In genomic region chr16:15950869-15951268, GRCh38 we compare ENCODE assay signal across 9 cellular contexts. TPM values are rescaled to one million over a fixed set of nuclear protein-coding genes. Genes with fewer than 3 reads are reported as not detected.
DNase-seq lines count a peak whose midpoint lies in the region; ATAC-seq and TF ChIP-seq lines count a peak whose summit lies in the region.
"Had no signal": no experiment of that assay in that cellular context is flagged by ENCODE, and none has a peak within 500 bp of the region (broad histone marks: within the 10 kb centered on the region; RNA-seq: fewer than 3 reads in every experiment).

No MANE protein-coding gene starts in this region.

- no peak for TF ChIP-seq CTCF in GM12865 (IDR thresholded peaks at IDR 0.05; ENCODE audit: insufficient read depth, low read depth, low read length, missing control alignments)
- TF ChIP-seq CTCF in fibroblast of pulmonary artery (IDR thresholded peaks at IDR 0.05; ENCODE audit: low read length, missing control alignments) = no peak
- TF ChIP-seq CTCF in gastrocnemius medialis (IDR thresholded peaks at IDR 0.05 in 4 of 5, conservative IDR thresholded peaks at IDR 0.05 in 1 of 5) = no peak

- in situ Hi-C loops in gastrocnemius medialis (cut with MboI; ENCODE audit: low sequenced_read_pairs in 4 of 4) = loop anchor here in 2 of 4 donors (10.0 to 25.0 kb wide), 2 partner anchors 74 to 111 kb away; no protein-coding TSS in a partner anchor

- H3K9ac ChIP-seq in SK-N-MC (ENCODE audit: insufficient read length) = peak overlapping the region; percentile 92

- H3K9me3 ChIP-seq in SK-N-MC (ENCODE audit: low read depth, low read length) = no peaks in the 10 kb centered on the region
- no peaks in the 10 kb centered on the region for H3K9me3 ChIP-seq in gastrocnemius medialis

- H3K36me3 ChIP-seq in SK-N-MC (ENCODE audit: insufficient read depth, low read length) = no peaks in the 10 kb centered on the region
- H3K36me3 ChIP-seq in gastrocnemius medialis = no peaks in the 10 kb centered on the region

- no peak overlapping the region for H3K27ac ChIP-seq in SK-N-MC
- H3K27ac ChIP-seq in gastrocnemius medialis = peak overlapping the region; percentile 91 to 94 (median 92)

- no peaks in the 10 kb centered on the region for H3K27me3 ChIP-seq in gastrocnemius medialis

- TF ChIP-seq POLR2A in gastrocnemius medialis (IDR thresholded peaks at IDR 0.05) = no peak

- H3K4me3 ChIP-seq in GM12865 (ENCODE audit: low read depth, low read length) (peak overlapping the region; percentile 91), SK-N-MC (peak overlapping the region; percentile 85), fibroblast of pulmonary artery (replicated peaks; ENCODE audit: low read depth, low read length) (peak overlapping the region; percentile 82), gastrocnemius medialis (peak overlapping the region; percentile 74 to 93 (median 86))

- no peak for ATAC-seq in gastrocnemius medialis
- no peak for ATAC-seq in GM21529 (IDR thresholded peaks at IDR 0.05; ENCODE audit: unreplicated experiment)

- H3K4me1 ChIP-seq in gastrocnemius medialis = peaks cover 32 to 36% of the 10 kb centered on the region in 2 donors

- intact Hi-C loops in gastrocnemius medialis (cut with DNase I; ENCODE audit: low total_unique reads) = loop anchor here (5.0 kb wide), 1 partner anchor 111 kb away; no protein-coding TSS in a partner anchor

- DNase-seq in GM12865 (ENCODE audit: low read depth) (no peak), SK-N-MC (ENCODE audit: low read depth, low spot score) (no peak), fibroblast of pulmonary artery (ENCODE audit: low read depth) (no peak), gastrocnemius medialis (no peak), dermis blood vessel endothelial cell (no peak), NCI-H2107 treated with DMSO at 0.1 percent for 48 hours (lab: John Stamatoyannopoulos, UW; ENCODE audit: unreplicated experiment) (no peak), SIG-M5 treated with dmso at 0.1 percent for 504 hours (lab: John Stamatoyannopoulos, UW; ENCODE audit: unreplicated experiment) (no peak)
- DNase-seq: T1000 had no signal

RNA-seq across cellular contexts. Expression of gene ABCC1, which starts 1.5 kb away (rescaled TPM):
- total RNA-seq in gastrocnemius medialis = 10 to 100 TPM; 19.3 to 43.7 (median 26.2) TPM
- 35.7 and 70.6 TPM in 2 replicates for total RNA-seq in dermis blood vessel endothelial cell
